Comparison of ENCODE assay signal across 1 cellular context in genomic region chr20:62656205-62656918, GRCh38.
TF ChIP-seq lines count a peak whose summit lies in the region.

No MANE protein-coding gene starts in this region.

TF ChIP-seq in HepG2, 621 proteins besides CTCF, POLR2A, EP300 and RAD21 (continued from another document):
- TF ChIP-seq MXD3 (CRISPR knock-in tag; IDR thresholded peaks at IDR 0.05) (no peak), FOXJ3 (CRISPR knock-in tag; IDR thresholded peaks at IDR 0.05; ENCODE audit: borderline replicate concordance) (no peak), ZNF674 (CRISPR knock-in tag; IDR thresholded peaks at IDR 0.05; ENCODE audit: low read depth) (no peak), JARID2 (CRISPR knock-in tag; IDR thresholded peaks at IDR 0.05; ENCODE audit: insufficient replicate concordance) (no peak), ADNP (CRISPR knock-in tag; IDR thresholded peaks at IDR 0.05) (no peak), EZH2 (conservative IDR thresholded peaks at IDR 0.05; ENCODE audit: low read depth, low read length) (no peak), PBX2 (CRISPR knock-in tag; IDR thresholded peaks at IDR 0.05) (no peak), SNAI1 (CRISPR knock-in tag; IDR thresholded peaks at IDR 0.05; ENCODE audit: borderline replicate concordance) (no peak), KDM5B (CRISPR knock-in tag; IDR thresholded peaks at IDR 0.05; ENCODE audit: borderline replicate concordance) (0 out of 2 replicates have a peak, but pooled peaks have one; percentile 40)
